In the genomic region with DNA sequence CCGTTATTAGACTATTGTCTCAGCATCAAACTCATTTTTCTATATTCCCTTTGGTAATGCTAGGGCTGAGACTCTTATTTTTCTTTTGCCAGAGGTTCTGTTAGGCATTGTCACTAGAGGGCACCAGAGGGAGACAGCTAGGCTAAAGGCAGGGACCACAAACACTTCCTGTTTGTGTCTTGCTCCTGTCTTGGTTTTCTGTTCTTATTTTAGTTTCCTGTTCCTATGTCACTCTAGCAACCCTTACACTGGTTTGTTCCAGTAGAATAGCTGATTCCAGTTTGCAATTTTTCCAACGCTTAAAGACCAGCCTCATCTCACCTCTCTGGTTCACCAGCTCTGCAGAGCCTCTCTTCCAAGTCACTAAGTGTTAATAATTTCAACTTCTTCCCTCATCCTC, we compare ENCODE assay signal across 8 cellular contexts.
DNase-seq lines count a peak whose midpoint lies in the region; ATAC-seq and TF ChIP-seq lines count a peak whose summit lies in the region.

No MANE protein-coding gene starts in this region.

- TF ChIP-seq POLR2A in GM18505 (IDR thresholded peaks at IDR 0.05; ENCODE audit: borderline replicate concordance, extremely low read depth, insufficient read depth, insufficient read length), result no peak

- in situ Hi-C loops in T47D (cut with HindIII; ENCODE audit: low pct_unique_long_range_greater_than_20kb, low sequenced_read_pairs), result no loop called here

- DNase-seq in AG08396 (ENCODE audit: low spot score) (peak; percentile 55), NCI-H1105 treated with DMSO at 0.1 percent for 48 hours (lab: John Stamatoyannopoulos, UW) (peak; percentile 62), T follicular helper cell (ENCODE audit: low read depth) (peak; percentile 27), T47D (ENCODE audit: low read depth in 1 of 2, low spot score in 1 of 2) (peak; percentile 23 to 73), islet precursor cell (peak; percentile 69)
- DNase-seq in stimulated activated CD4-positive, alpha-beta T cell treated with anti-CD3 and anti-CD28 coated beads, TNF-alpha, amount 100 ng/mL, for 1 hour (ENCODE audit: low read depth in 3 of 3, low spot score in 1 of 3), result peak in 2 of 3 donors; percentile 3 to 9

- ATAC-seq in GM18505 (IDR thresholded peaks at IDR 0.05; ENCODE audit: unreplicated experiment) (peak; percentile 98), HG02870 (IDR thresholded peaks at IDR 0.05; ENCODE audit: unreplicated experiment) (peak; percentile 99)

Comparison
In these comparisons a context has a peak if more than half of its experiments do, and no peak if none do; other contexts are left out.
1. Peak in every context shown above with its lines: DNase-seq and ATAC-seq.
2. DNase-seq: peak in every context shown above with its lines; median percentile 69 in islet precursor cell; 62 in NCI-H1105 treated with DMSO at 0.1 percent for 48 hours; 55 in AG08396; 48 in T47D; 27 in T follicular helper cell; 6 in stimulated activated CD4-positive, alpha-beta T cell treated with anti-CD3 and anti-CD28 coated beads, TNF-alpha, amount 100 ng/mL, for 1 hour.